In the genomic region with DNA sequence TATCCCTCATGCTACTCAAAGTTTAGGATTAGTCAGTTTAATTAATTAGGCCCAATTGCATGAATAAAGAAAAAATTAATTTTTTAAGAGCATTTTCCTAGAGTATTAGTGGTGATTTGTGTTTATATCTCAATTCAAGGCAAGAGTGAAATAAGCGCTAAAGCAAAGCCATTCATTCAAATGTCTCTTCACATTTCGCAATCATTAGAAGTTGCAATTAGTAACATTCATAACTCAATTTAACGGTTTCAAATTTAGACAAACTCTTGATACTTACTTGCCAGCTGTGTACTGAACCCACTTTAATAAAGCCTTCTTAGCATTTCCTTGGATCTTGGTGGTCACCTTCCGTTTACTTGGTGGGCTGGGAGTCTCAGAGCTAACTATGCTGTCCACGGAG, we compare ENCODE assay signal across 34 cellular contexts.
"Had no signal": no experiment of that assay in that cellular context is flagged by ENCODE, and none has a peak within 500 bp of the region (broad histone marks: within the 10 kb centered on the region; RNA-seq: fewer than 3 reads in every experiment).

No MANE protein-coding gene starts in this region.

- H3K27me3 ChIP-seq: MG63 had no signal

- H3K36me3 ChIP-seq: MG63 had no signal

- H3K9me3 ChIP-seq: MG63 had no signal

- H3K4me3 ChIP-seq: MG63 had no signal

- DNase-seq: Karpas-422, Kasumi-1, MG63, MM.1S, MV-4-11, NCI-H1092, NCI-H1092 treated with DMSO at 0.1 percent for 48 hours, NCI-H1105, NCI-H1105 treated with DMSO at 0.1 percent for 48 hours, NCI-H1417, NCI-H1417 treated with DMSO at 0.1 percent for 48 hours, NCI-H1436, NCI-H1436 treated with DMSO at 0.1 percent for 48 hours, NCI-H146, NCI-H1694, NCI-H1694 treated with DMSO at 0.1 percent for 48 hours, NCI-H187, NCI-H187 treated with DMSO at 0.1 percent for 48 hours, NCI-H1930, NCI-H2029, NCI-H2029 treated with DMSO at 0.1 percent for 48 hours, NCI-H2081, NCI-H2081 treated with DMSO at 0.1 percent for 48 hours, NCI-H2107, NCI-H2171, NCI-H2171 treated with DMSO at 0.1 percent for 48 hours, NCI-H2227 treated with DMSO at 0.1 percent for 48 hours, NCI-H226, NCI-H345, NCI-H446, NCI-H446 treated with DMSO at 0.1 percent for 48 hours, NCI-H510A, NCI-H510A treated with DMSO at 0.1 percent for 48 hours, NCI-H524 had no signal
